Comparison of ENCODE assay signal across 20 cellular contexts in genomic region chr16:30662449-30662848, GRCh38. TPM values are rescaled to one million over a fixed set of nuclear protein-coding genes. Genes with fewer than 3 reads are reported as not detected.
A peak's percentile ranks its signal among the peaks of the same experiment; 100 is the strongest.
DNase-seq lines count a peak whose midpoint lies in the region; ATAC-seq, FAIRE-seq and TF ChIP-seq lines count a peak whose summit lies in the region.
"Had no signal": no experiment of that assay in that cellular context is flagged by ENCODE, and none has a peak within 500 bp of the region (broad histone marks: within the 10 kb centered on the region; RNA-seq: fewer than 3 reads in every experiment).

No MANE protein-coding gene starts in this region.

- no peaks in the 10 kb centered on the region for H3K9me3 Mint-ChIP-seq in activated naive CD4-positive, alpha-beta T cell treated with anti-CD3 and anti-CD28 coated beads, Interleukin-2, amount 50 U/mL, for 24 hours
- no peaks in the 10 kb centered on the region for H3K9me3 Mint-ChIP-seq in activated CD8-positive, alpha-beta T cell treated with anti-CD3 and anti-CD28 coated beads, Interleukin-2, amount 10 ng/mL, durations not matched to agents 7 days and 5 days (ENCODE audit: insufficient read depth)
- H3K9me3 Mint-ChIP-seq in stimulated activated memory B cell treated with anti-CD40 and anti-IgM and Interleukin-4, amounts not matched to agents 10 μg/mL and 1 μg/mL and 100 μg/mL, for 72 hours, result no peaks in the 10 kb centered on the region
- H3K9me3 Mint-ChIP-seq: naive B cell had no signal

- H3K4me3 Mint-ChIP-seq in activated naive CD4-positive, alpha-beta T cell treated with anti-CD3 and anti-CD28 coated beads, Interleukin-2, amount 50 U/mL, for 24 hours, result peak overlapping the region; percentile 95
- H3K4me3 Mint-ChIP-seq in activated CD8-positive, alpha-beta T cell treated with anti-CD3 and anti-CD28 coated beads, Interleukin-2, amount 10 ng/mL, durations not matched to agents 7 days and 5 days, result peak overlapping the region; percentile 88
- peak overlapping the region; percentile 53 for H3K4me3 Mint-ChIP-seq in stimulated activated memory B cell treated with anti-CD40 and anti-IgM and Interleukin-4, amounts not matched to agents 10 μg/mL and 1 μg/mL and 100 μg/mL, for 72 hours

- no peaks in the 10 kb centered on the region for H3K9me3 ChIP-seq in kidney (ENCODE audit: control insufficient read depth in 1 of 2, low read length in 2 of 2)
- H3K9me3 ChIP-seq: body of pancreas had no signal

- CTCF ChIA-PET in activated CD8-positive, alpha-beta T cell treated with anti-CD3 and anti-CD28 coated beads, Interleukin-2, amount 10 ng/mL, durations not matched to agents 7 days and 5 days (lab: Charles Lee), result interaction anchor here (1.1 to 4.8 kb wide), 3 partner anchors 11 to 232 kb away, joined by 3 to 129 read pairs (median 7); partner anchors contain the start of gene DCTPP1

- peaks cover 12 to 27% of the 10 kb centered on the region in 2 donors for H3K4me1 ChIP-seq in kidney (ENCODE audit: control insufficient read depth in 1 of 2, insufficient read depth in 1 of 2, low read depth in 1 of 2, low read length in 2 of 2)

- no peak for TF ChIP-seq CTCF in kidney (IDR thresholded peaks at IDR 0.05; ENCODE audit: borderline replicate concordance, extremely low read depth, insufficient read depth)

- no peak overlapping the region for H3K4me3 ChIP-seq in kidney (ENCODE audit: low read length in 2 of 2)
- H3K4me3 ChIP-seq: body of pancreas had no signal

- no peak for ATAC-seq in activated CD8-positive, alpha-beta T cell treated with anti-CD3 and anti-CD28 coated beads, Interleukin-2, amount 10 ng/mL, durations not matched to agents 7 days and 5 days
- ATAC-seq in stimulated activated memory B cell treated with anti-CD40 and anti-IgM and Interleukin-4, amounts not matched to agents 10 μg/mL and 1 μg/mL and 100 μg/mL, for 72 hours, result no peak
- ATAC-seq in GM19324 (IDR thresholded peaks at IDR 0.05; ENCODE audit: low FRiP score, unreplicated experiment), result no peak
- no peak for ATAC-seq in HG03521 (IDR thresholded peaks at IDR 0.05; ENCODE audit: unreplicated experiment)
- ATAC-seq: body of pancreas, esophagus mucosa had no signal

- H3K27ac Mint-ChIP-seq in activated naive CD4-positive, alpha-beta T cell treated with anti-CD3 and anti-CD28 coated beads, Interleukin-2, amount 50 U/mL, for 24 hours, result no peak overlapping the region
- no peak overlapping the region for H3K27ac Mint-ChIP-seq in activated CD8-positive, alpha-beta T cell treated with anti-CD3 and anti-CD28 coated beads, Interleukin-2, amount 10 ng/mL, durations not matched to agents 7 days and 5 days
- peak overlapping the region; percentile 74 for H3K27ac Mint-ChIP-seq in stimulated activated memory B cell treated with anti-CD40 and anti-IgM and Interleukin-4, amounts not matched to agents 10 μg/mL and 1 μg/mL and 100 μg/mL, for 72 hours

- H3K36me3 Mint-ChIP-seq in activated naive CD4-positive, alpha-beta T cell treated with anti-CD3 and anti-CD28 coated beads, Interleukin-2, amount 50 U/mL, for 24 hours, result peaks cover 20% of the 10 kb centered on the region
- peaks cover 68% of the 10 kb centered on the region for H3K36me3 Mint-ChIP-seq in activated CD8-positive, alpha-beta T cell treated with anti-CD3 and anti-CD28 coated beads, Interleukin-2, amount 10 ng/mL, durations not matched to agents 7 days and 5 days (ENCODE audit: low read depth)
- H3K36me3 Mint-ChIP-seq in stimulated activated memory B cell treated with anti-CD40 and anti-IgM and Interleukin-4, amounts not matched to agents 10 μg/mL and 1 μg/mL and 100 μg/mL, for 72 hours, result peaks cover 63% of the 10 kb centered on the region

- H3K9ac ChIP-seq in kidney (ENCODE audit: low read length in 2 of 2), result no peak overlapping the region

- H3K27ac ChIP-seq in kidney (ENCODE audit: low read depth in 2 of 2, low read length in 2 of 2), result no peak overlapping the region
- H3K27ac ChIP-seq: body of pancreas had no signal

- H3K27me3 Mint-ChIP-seq in activated naive CD4-positive, alpha-beta T cell treated with anti-CD3 and anti-CD28 coated beads, Interleukin-2, amount 50 U/mL, for 24 hours, result no peaks in the 10 kb centered on the region
- no peaks in the 10 kb centered on the region for H3K27me3 Mint-ChIP-seq in activated CD8-positive, alpha-beta T cell treated with anti-CD3 and anti-CD28 coated beads, Interleukin-2, amount 10 ng/mL, durations not matched to agents 7 days and 5 days (ENCODE audit: low read depth)
- H3K27me3 Mint-ChIP-seq in stimulated activated memory B cell treated with anti-CD40 and anti-IgM and Interleukin-4, amounts not matched to agents 10 μg/mL and 1 μg/mL and 100 μg/mL, for 72 hours, result no peaks in the 10 kb centered on the region
- H3K27me3 Mint-ChIP-seq: naive B cell had no signal

- FAIRE-seq in kidney (lab: Jason Lieb, UNC), result no peak

- H3K36me3 ChIP-seq in kidney (ENCODE audit: control insufficient read depth in 1 of 2, insufficient read depth in 2 of 2, low read length in 2 of 2), result peaks cover 36 to 52% of the 10 kb centered on the region in 2 donors

- H3K4me1 Mint-ChIP-seq in activated naive CD4-positive, alpha-beta T cell treated with anti-CD3 and anti-CD28 coated beads, Interleukin-2, amount 50 U/mL, for 24 hours, result peaks cover 44% of the 10 kb centered on the region
- peaks cover 40% of the 10 kb centered on the region for H3K4me1 Mint-ChIP-seq in activated CD8-positive, alpha-beta T cell treated with anti-CD3 and anti-CD28 coated beads, Interleukin-2, amount 10 ng/mL, durations not matched to agents 7 days and 5 days (ENCODE audit: low read depth)
- peaks cover 47% of the 10 kb centered on the region for H3K4me1 Mint-ChIP-seq in stimulated activated memory B cell treated with anti-CD40 and anti-IgM and Interleukin-4, amounts not matched to agents 10 μg/mL and 1 μg/mL and 100 μg/mL, for 72 hours

- no peak for DNase-seq in activated naive CD4-positive, alpha-beta T cell treated with anti-CD3 and anti-CD28 coated beads, Interleukin-2, amount 50 U/mL, for 16 hours
- DNase-seq in activated CD8-positive, alpha-beta T cell treated with anti-CD3 and anti-CD28 coated beads, Interleukin-2, amount 10 ng/mL, durations not matched to agents 7 days and 5 days, result no peak
- peak; percentile 81 for DNase-seq in kidney
- no peak for DNase-seq in ecto neural progenitor cell (ENCODE audit: low spot score)
- DNase-seq: activated CD4-positive, alpha-beta T cell treated with anti-CD3 and anti-CD28 coated beads for 4 hours; activated gamma-delta T cell; body of pancreas; DMS 273 treated with DMSO at 0.1 percent for 48 hours; HCEC 1CT; naive B cell; NCI-H187 treated with DMSO at 0.1 percent for 48 hours; NCI-H510A; SIG-M5; substantia nigra; T1000 had no signal

- POLR2A ChIA-PET in activated CD8-positive, alpha-beta T cell treated with anti-CD3 and anti-CD28 coated beads, Interleukin-2, amount 10 ng/mL, durations not matched to agents 7 days and 5 days (lab: Charles Lee), result interaction anchor here (4.7 kb wide), 1 partner anchor 32 kb away, joined by 72 read pairs; no protein-coding TSS in a partner anchor

- intact Hi-C loops in kidney (cut with DNase I), result no loop called here

RNA-seq across cellular contexts. Expression of gene FBRS, which starts 4.2 kb away (rescaled TPM):
- 100 to 1,000 TPM in 1 of 2 experiments, 10 to 100 TPM in 1; 85.2 to 100 TPM for total RNA-seq in activated CD8-positive, alpha-beta T cell treated with anti-CD3 and anti-CD28 coated beads, Interleukin-2, amount 10 ng/mL, durations not matched to agents 7 days and 5 days
- 66.2 TPM for total RNA-seq in kidney
- polyA plus RNA-seq in kidney (ENCODE audit: insufficient read depth, low read depth, low replicate concordance), result 26.3 TPM

RNA-seq across cellular contexts. Expression of gene PRR14, which starts 11.7 kb away (rescaled TPM):
- total RNA-seq in activated CD8-positive, alpha-beta T cell treated with anti-CD3 and anti-CD28 coated beads, Interleukin-2, amount 10 ng/mL, durations not matched to agents 7 days and 5 days, result 10 to 100 TPM; 87.6 to 91.4 TPM
- total RNA-seq in kidney, result 51.6 TPM
- polyA plus RNA-seq in kidney (ENCODE audit: insufficient read depth, low read depth, low replicate concordance), result 44.2 TPM

RNA-seq across cellular contexts. Expression of gene SRCAP, which starts 36.5 kb away (rescaled TPM):
- total RNA-seq in activated CD8-positive, alpha-beta T cell treated with anti-CD3 and anti-CD28 coated beads, Interleukin-2, amount 10 ng/mL, durations not matched to agents 7 days and 5 days, result 10 to 100 TPM; 75.2 to 76.0 TPM
- total RNA-seq in kidney, result 71.9 TPM
- 1.6 TPM for polyA plus RNA-seq in kidney (ENCODE audit: insufficient read depth, low read depth, low replicate concordance)

RNA-seq across cellular contexts. Expression of gene ZNF689, which starts 52.3 kb away (rescaled TPM):
- total RNA-seq in activated CD8-positive, alpha-beta T cell treated with anti-CD3 and anti-CD28 coated beads, Interleukin-2, amount 10 ng/mL, durations not matched to agents 7 days and 5 days, result 10 to 100 TPM; 12.0 to 13.4 TPM
- 9.0 TPM for total RNA-seq in kidney
- polyA plus RNA-seq in kidney (ENCODE audit: insufficient read depth, low read depth, low replicate concordance), result 3.9 TPM
